In the genomic region with DNA sequence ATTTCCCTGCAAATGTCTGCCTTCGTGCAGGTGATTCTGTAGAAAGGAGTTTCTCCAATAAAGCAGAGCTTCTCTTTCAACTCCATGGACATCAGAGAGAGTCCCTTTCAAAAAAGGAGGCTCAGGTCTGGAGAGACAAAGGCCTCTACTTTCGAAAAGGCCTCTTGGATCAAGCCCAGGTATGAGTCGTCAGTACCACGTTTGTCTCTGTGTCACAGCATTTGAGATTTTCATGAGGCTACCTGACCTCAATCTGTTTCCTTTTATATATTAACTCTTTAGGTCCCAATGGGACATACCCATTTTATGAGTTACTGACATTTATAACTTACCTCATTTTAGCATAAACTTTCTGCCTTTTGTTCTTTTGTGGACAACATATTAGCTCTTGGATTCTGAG, we compare ENCODE assay signal across 22 cellular contexts.
DNase-seq lines count a peak whose midpoint lies in the region; ATAC-seq lines count a peak whose summit lies in the region.
"Had no signal": no experiment of that assay in that cellular context is flagged by ENCODE, and none has a peak within 500 bp of the region (broad histone marks: within the 10 kb centered on the region; RNA-seq: fewer than 3 reads in every experiment).

No MANE protein-coding gene starts in this region.

- H3K4me1 Mint-ChIP-seq in activated naive CD8-positive, alpha-beta T cell treated with anti-CD3 and anti-CD28 coated beads for 36 hours, result peaks cover 62% of the 10 kb centered on the region
- H3K4me1 Mint-ChIP-seq in stimulated activated memory B cell treated with anti-CD40 and anti-IgM and Interleukin-4, amounts not matched to agents 10 μg/mL and 1 μg/mL and 100 μg/mL, for 72 hours, result peaks cover 12% of the 10 kb centered on the region

- no peaks in the 10 kb centered on the region for H3K27me3 Mint-ChIP-seq in activated naive CD8-positive, alpha-beta T cell treated with anti-CD3 and anti-CD28 coated beads for 36 hours
- no peaks in the 10 kb centered on the region for H3K27me3 Mint-ChIP-seq in stimulated activated memory B cell treated with anti-CD40 and anti-IgM and Interleukin-4, amounts not matched to agents 10 μg/mL and 1 μg/mL and 100 μg/mL, for 72 hours
- H3K27me3 Mint-ChIP-seq: dendritic cell treated with granulocyte-macrophage colony-stimulating factor and Interleukin-4, amounts not matched to agents 40 ng/mL and 50 ng/mL, for 4 days had no signal

- H3K36me3 Mint-ChIP-seq in activated naive CD4-positive, alpha-beta T cell treated with anti-CD3 and anti-CD28 coated beads, Interleukin-2, amount 50 U/mL, for 72 hours, result peaks cover 15 to 16% of the 10 kb centered on the region in 2 donors
- peaks cover 3% of the 10 kb centered on the region for H3K36me3 Mint-ChIP-seq in activated naive CD8-positive, alpha-beta T cell treated with anti-CD3 and anti-CD28 coated beads for 36 hours
- H3K36me3 Mint-ChIP-seq in stimulated activated memory B cell treated with anti-CD40 and anti-IgM and Interleukin-4, amounts not matched to agents 10 μg/mL and 1 μg/mL and 100 μg/mL, for 72 hours, result peaks cover 5% of the 10 kb centered on the region
- H3K36me3 Mint-ChIP-seq: neural progenitor cell, type B pancreatic cell had no signal

- DNase-seq in activated naive CD4-positive, alpha-beta T cell treated with anti-CD3 and anti-CD28 coated beads, Interleukin-2, amount 50 U/mL, for 72 hours (ENCODE audit: low spot score in 2 of 2), result no peak
- DNase-seq in activated naive CD4-positive, alpha-beta T cell treated with anti-CD3 and anti-CD28 coated beads, Interleukin-2, amount 50 U/mL, for 16 hours, result no peak
- DNase-seq in M059J (ENCODE audit: low read depth), result peak; percentile 29
- DNase-seq in activated naive CD8-positive, alpha-beta T cell treated with anti-CD3 and anti-CD28 coated beads for 36 hours, result no peak
- no peak for DNase-seq in SKM-1 (lab: John Stamatoyannopoulos, UW; ENCODE audit: unreplicated experiment)
- DNase-seq: activated CD4-positive, CD25-positive, alpha-beta regulatory T cell; activated T-cell treated with anti-CD3 and anti-CD28 coated beads, Interleukin-2, amount 50 U/mL, for 4 hours; C1 segment of cervical spinal cord; central memory CD4-positive, alpha-beta T cell; hippocampal formation; left colon; NCI-H2029 treated with DMSO at 0.1 percent for 48 hours; NCI-H2227 treated with DMSO at 0.1 percent for 48 hours; NCI-H526 treated with DMSO at 0.1 percent for 48 hours; substantia nigra; T-helper 1 cell had no signal

- H3K4me3 Mint-ChIP-seq in activated naive CD8-positive, alpha-beta T cell treated with anti-CD3 and anti-CD28 coated beads for 36 hours, result no peak overlapping the region
- no peak overlapping the region for H3K4me3 Mint-ChIP-seq in stimulated activated memory B cell treated with anti-CD40 and anti-IgM and Interleukin-4, amounts not matched to agents 10 μg/mL and 1 μg/mL and 100 μg/mL, for 72 hours
- H3K4me3 Mint-ChIP-seq: activated T-cell treated with anti-CD3 and anti-CD28 coated beads, Interleukin-2, amount 50 U/mL, for 4 hours; dendritic cell treated with granulocyte-macrophage colony-stimulating factor and Interleukin-4, amounts not matched to agents 40 ng/mL and 50 ng/mL, for 4 days; neural progenitor cell; type B pancreatic cell had no signal

- peaks cover 9 to 14% of the 10 kb centered on the region in 2 donors for H3K9me3 Mint-ChIP-seq in activated naive CD4-positive, alpha-beta T cell treated with anti-CD3 and anti-CD28 coated beads, Interleukin-2, amount 50 U/mL, for 72 hours
- H3K9me3 Mint-ChIP-seq in activated naive CD8-positive, alpha-beta T cell treated with anti-CD3 and anti-CD28 coated beads for 36 hours, result peaks cover 2% of the 10 kb centered on the region
- no peaks in the 10 kb centered on the region for H3K9me3 Mint-ChIP-seq in stimulated activated memory B cell treated with anti-CD40 and anti-IgM and Interleukin-4, amounts not matched to agents 10 μg/mL and 1 μg/mL and 100 μg/mL, for 72 hours
- H3K9me3 Mint-ChIP-seq: activated T-cell treated with anti-CD3 and anti-CD28 coated beads, Interleukin-2, amount 50 U/mL, for 4 hours; dendritic cell treated with granulocyte-macrophage colony-stimulating factor and Interleukin-4, amounts not matched to agents 40 ng/mL and 50 ng/mL, for 4 days; type B pancreatic cell had no signal

- peak in 1 of 2 donors; percentile 54 for ATAC-seq in activated naive CD4-positive, alpha-beta T cell treated with anti-CD3 and anti-CD28 coated beads, Interleukin-2, amount 50 U/mL, for 72 hours
- ATAC-seq in stimulated activated memory B cell treated with anti-CD40 and anti-IgM and Interleukin-4, amounts not matched to agents 10 μg/mL and 1 μg/mL and 100 μg/mL, for 72 hours, result no peak
- no peak for ATAC-seq in HG03354 (IDR thresholded peaks at IDR 0.05; ENCODE audit: poor library complexity, severe bottlenecking, unreplicated experiment)
- ATAC-seq: activated T-cell treated with anti-CD3 and anti-CD28 coated beads, Interleukin-2, amount 50 U/mL, for 4 hours; gastroesophageal sphincter; left colon had no signal

- H3K27ac Mint-ChIP-seq in activated naive CD4-positive, alpha-beta T cell treated with anti-CD3 and anti-CD28 coated beads, Interleukin-2, amount 50 U/mL, for 72 hours, result peak overlapping the region; percentile 90 to 99
- peak overlapping the region; percentile 75 for H3K27ac Mint-ChIP-seq in activated naive CD8-positive, alpha-beta T cell treated with anti-CD3 and anti-CD28 coated beads for 36 hours
- peak overlapping the region; percentile 45 for H3K27ac Mint-ChIP-seq in stimulated activated memory B cell treated with anti-CD40 and anti-IgM and Interleukin-4, amounts not matched to agents 10 μg/mL and 1 μg/mL and 100 μg/mL, for 72 hours
- H3K27ac Mint-ChIP-seq: dendritic cell treated with granulocyte-macrophage colony-stimulating factor and Interleukin-4, amounts not matched to agents 40 ng/mL and 50 ng/mL, for 4 days; neural progenitor cell; type B pancreatic cell had no signal
